Comparison of ENCODE assay signal across 1 cellular context in the genomic region with DNA sequence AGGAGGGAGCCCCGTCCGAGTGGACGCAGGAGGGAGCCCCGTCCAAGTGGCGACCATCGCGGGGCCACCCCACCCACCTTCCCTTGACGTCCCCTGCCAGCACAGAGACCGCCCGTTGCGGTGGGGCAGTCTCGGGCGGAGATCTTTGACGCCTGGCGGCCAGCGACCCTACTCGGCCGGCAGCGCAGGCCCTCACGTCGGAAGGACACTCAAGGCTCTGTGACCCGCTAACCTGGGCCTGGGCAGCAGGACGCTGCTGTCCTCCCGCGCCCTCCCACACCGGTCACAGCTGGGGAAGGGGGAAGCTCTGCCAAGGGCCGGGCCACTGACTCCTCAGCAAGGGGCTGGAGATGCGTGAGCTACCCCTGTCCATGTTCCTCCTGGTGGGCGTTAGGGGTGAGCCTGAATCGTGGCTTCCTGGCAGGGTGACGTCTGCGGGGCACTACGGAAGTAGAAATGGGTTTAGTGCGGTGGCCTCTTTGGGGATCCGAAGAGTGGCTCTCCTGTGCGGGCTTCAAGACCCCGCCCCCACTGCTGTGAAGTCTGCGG.
TF ChIP-seq lines count a peak whose summit lies in the region.

No MANE protein-coding gene starts in this region.

TF ChIP-seq in GM23338, 12 proteins besides CTCF, POLR2A, EP300 and RAD21:
- TF ChIP-seq ZNF114 (CRISPR knock-in tag; IDR thresholded peaks at IDR 0.05) (no peak), NANOG (IDR thresholded peaks at IDR 0.05; ENCODE audit: borderline replicate concordance) (no peak), EZH2phosphoT487 (IDR thresholded peaks at IDR 0.05; ENCODE audit: unreplicated experiment) (no peak)
